Comparison of ENCODE assay signal across 8 cellular contexts in genomic region chr10:69392481-69393000, GRCh38. TPM values are rescaled to one million over a fixed set of nuclear protein-coding genes. Genes with fewer than 3 reads are reported as not detected.
DNase-seq lines count a peak whose midpoint lies in the region; ATAC-seq and TF ChIP-seq lines count a peak whose summit lies in the region.

No MANE protein-coding gene starts in this region.

- H3K4me3 Mint-ChIP-seq in activated CD4-positive, alpha-beta T cell treated with anti-CD3 and anti-CD28 coated beads, Interleukin-2, amount 10 ng/mL, durations not matched to agents 24 days and 14 days = no peak overlapping the region

- H3K27ac Mint-ChIP-seq in activated CD4-positive, alpha-beta T cell treated with anti-CD3 and anti-CD28 coated beads, Interleukin-2, amount 10 ng/mL, durations not matched to agents 24 days and 14 days = peak overlapping the region; percentile 67

- H3K27ac ChIP-seq in colonic mucosa (no peak overlapping the region), right lobe of liver (no peak overlapping the region)

- in situ Hi-C loops in ACHN (cut with HindIII; ENCODE audit: low pct_ligation_motif_present, low pct_unique_long_range_greater_than_20kb, low sequenced_read_pairs) = no loop called here

- H3K27me3 ChIP-seq in colonic mucosa = no peaks in the 10 kb centered on the region
- H3K27me3 ChIP-seq in right lobe of liver = no peaks in the 10 kb centered on the region

- H3K9ac ChIP-seq in colonic mucosa (ENCODE audit: low read depth in 2 of 2, low read length in 2 of 2) = no peak overlapping the region

- no peaks in the 10 kb centered on the region for H3K9me3 Mint-ChIP-seq in activated CD4-positive, alpha-beta T cell treated with anti-CD3 and anti-CD28 coated beads, Interleukin-2, amount 10 ng/mL, durations not matched to agents 24 days and 14 days

- peak; percentile 85 for DNase-seq in ACHN
- peak; percentile 29 for DNase-seq in NCI-H446 treated with DMSO at 0.1 percent for 48 hours (lab: John Stamatoyannopoulos, UW)
- peak; percentile 95 for DNase-seq in activated CD4-positive, alpha-beta T cell treated with anti-CD3 and anti-CD28 coated beads, Interleukin-2, amount 10 ng/mL, durations not matched to agents 24 days and 14 days
- DNase-seq in colonic mucosa = peak; percentile 89
- peak; percentile 83 to 84 (median 84) for DNase-seq in right lobe of liver
- peak; percentile 47 to 72 (median 60) for DNase-seq in stimulated activated CD4-positive, alpha-beta T cell treated with anti-CD3 and anti-CD28 coated beads, TNF-alpha, amount 100 ng/mL, for 48 hours (ENCODE audit: low read depth in 3 of 3)

- intact Hi-C loops in activated CD4-positive, alpha-beta T cell treated with anti-CD3 and anti-CD28 coated beads, Interleukin-2, amount 10 ng/mL, durations not matched to agents 24 days and 14 days (cut with micrococcal nuclease) = loop anchor here (1.0 to 10.0 kb wide), 4 partner anchors 74 to 408 kb away; partner anchors contain the start of gene KIFBP
- intact Hi-C loops in colonic mucosa (cut with DNase I) (no loop called here), right lobe of liver (cut with DNase I) (loop anchor here (5.0 kb wide), 2 partner anchors 150 to 160 kb away; no protein-coding TSS in a partner anchor)

- WGBS in right lobe of liver (ENCODE audit: insufficient coverage, low coverage, low lambda C conversion rate, missing lambda C conversion rate) = 57% methylated on average over 1 of the region's 7 CpGs

- TF ChIP-seq CTCF in colonic mucosa (IDR thresholded peaks at IDR 0.05) (peak; percentile 90), right lobe of liver (IDR thresholded peaks at IDR 0.05) (peak; percentile 89 to 95 (median 92))

- H3K36me3 Mint-ChIP-seq in activated CD4-positive, alpha-beta T cell treated with anti-CD3 and anti-CD28 coated beads, Interleukin-2, amount 10 ng/mL, durations not matched to agents 24 days and 14 days (ENCODE audit: low read depth) = peaks cover 66% of the 10 kb centered on the region

- ATAC-seq in GM18505 (IDR thresholded peaks at IDR 0.05; ENCODE audit: unreplicated experiment) (peak; percentile 92), HG03135 (IDR thresholded peaks at IDR 0.05; ENCODE audit: unreplicated experiment) (peak; percentile 84), right lobe of liver (peak; percentile 99 to 100 (median 100))

- H3K4me1 Mint-ChIP-seq in activated CD4-positive, alpha-beta T cell treated with anti-CD3 and anti-CD28 coated beads, Interleukin-2, amount 10 ng/mL, durations not matched to agents 24 days and 14 days = peaks cover 27% of the 10 kb centered on the region

- H3K36me3 ChIP-seq in colonic mucosa (no peaks in the 10 kb centered on the region), right lobe of liver (peaks cover 0 to 8% (median 0%) of the 10 kb centered on the region in 4 donors)

- H3K27me3 Mint-ChIP-seq in activated CD4-positive, alpha-beta T cell treated with anti-CD3 and anti-CD28 coated beads, Interleukin-2, amount 10 ng/mL, durations not matched to agents 24 days and 14 days = no peaks in the 10 kb centered on the region

- peak; percentile 24 for TF ChIP-seq POLR2A in GM18505 (IDR thresholded peaks at IDR 0.05; ENCODE audit: borderline replicate concordance, extremely low read depth, insufficient read depth, insufficient read length)
- no peak for TF ChIP-seq POLR2A in right lobe of liver (IDR thresholded peaks at IDR 0.05)

- H3K4me3 ChIP-seq in colonic mucosa (no peak overlapping the region), right lobe of liver (no peak overlapping the region)

- H3K9me3 ChIP-seq in colonic mucosa = no peaks in the 10 kb centered on the region
- no peaks in the 10 kb centered on the region for H3K9me3 ChIP-seq in right lobe of liver

- peaks cover 3% of the 10 kb centered on the region for H3K4me1 ChIP-seq in colonic mucosa
- no peaks in the 10 kb centered on the region for H3K4me1 ChIP-seq in right lobe of liver

RNA-seq across cellular contexts. Expression of gene TACR2, which starts 24.2 kb away (rescaled TPM):
- total RNA-seq in activated CD4-positive, alpha-beta T cell treated with anti-CD3 and anti-CD28 coated beads, Interleukin-2, amount 10 ng/mL, durations not matched to agents 24 days and 14 days = not detected in 2 replicates
- total RNA-seq in colonic mucosa (10 to 100 TPM in 1 of 2 donors, under 1 TPM in 1; 0.22 to 18.8 TPM), right lobe of liver (under 1 TPM in 3 of 6 experiments, not detected in 3; 0.16 to 0.22 (median 0.16) TPM)

RNA-seq across cellular contexts. Expression of gene TSPAN15, which starts 58.7 kb away (rescaled TPM):
- total RNA-seq in activated CD4-positive, alpha-beta T cell treated with anti-CD3 and anti-CD28 coated beads, Interleukin-2, amount 10 ng/mL, durations not matched to agents 24 days and 14 days = 1.6 and 1.9 TPM in 2 replicates
- total RNA-seq in colonic mucosa = 100 to 1,000 TPM; 129 TPM
- 1 to 10 TPM; 2.3 to 8.3 (median 3.3) TPM for total RNA-seq in right lobe of liver

Comparison
In these comparisons a context has a peak if more than half of its experiments do, and no peak if none do; other contexts are left out.
1. DNase-seq: peak in every context shown above with its lines; median percentile 95 in activated CD4-positive, alpha-beta T cell treated with anti-CD3 and anti-CD28 coated beads, Interleukin-2, amount 10 ng/mL, durations not matched to agents 24 days and 14 days; 89 in colonic mucosa; 85 in ACHN; 84 in right lobe of liver; 60 in stimulated activated CD4-positive, alpha-beta T cell treated with anti-CD3 and anti-CD28 coated beads, TNF-alpha, amount 100 ng/mL, for 48 hours; 29 in NCI-H446 treated with DMSO at 0.1 percent for 48 hours.
2. RNA of gene TSPAN15, which starts 58.7 kb away (total RNA-seq): 129 TPM in colonic mucosa; 2.3 to 8.3 TPM in right lobe of liver and 1.6 to 1.9 TPM in activated CD4-positive, alpha-beta T cell treated with anti-CD3 and anti-CD28 coated beads, Interleukin-2, amount 10 ng/mL, durations not matched to agents 24 days and 14 days; every median in the first group is over 10 times any median in the second.
3. Peak in every context shown above with its lines, with median percentiles within 50 percentile points of each other: ATAC-seq.